14 cellular contexts compared by ENCODE assay signal in genomic region chr5:153480401-153480800, GRCh38. TPM values are rescaled to one million over a fixed set of nuclear protein-coding genes. Genes with fewer than 3 reads are reported as not detected.
DNase-seq lines count a peak whose midpoint lies in the region; ATAC-seq, FAIRE-seq and TF ChIP-seq lines count a peak whose summit lies in the region.
"Had no signal": no experiment of that assay in that cellular context is flagged by ENCODE, and none has a peak within 500 bp of the region (broad histone marks: within the 10 kb centered on the region; RNA-seq: fewer than 3 reads in every experiment).

No MANE protein-coding gene starts in this region.

- no peak for TF ChIP-seq POLR2A in esophagus muscularis mucosa (IDR thresholded peaks at IDR 0.05; ENCODE audit: low read depth)

- no peak overlapping the region for H3K4me3 ChIP-seq in esophagus muscularis mucosa
- H3K4me3 ChIP-seq: vagina had no signal

- H3K9me3 ChIP-seq in esophagus muscularis mucosa, result no peaks in the 10 kb centered on the region
- H3K9me3 ChIP-seq: vagina had no signal

- no peak for TF ChIP-seq CTCF in esophagus muscularis mucosa (IDR thresholded peaks at IDR 0.05)
- no peak for TF ChIP-seq CTCF in D721Med (IDR thresholded peaks at IDR 0.05; ENCODE audit: insufficient read depth, missing control alignments)

- H3K27ac ChIP-seq in esophagus muscularis mucosa (replicated peaks in 1 of 4), result no peak overlapping the region
- H3K27ac ChIP-seq: vagina had no signal

- FAIRE-seq in D721Med (lab: Jason Lieb, UNC), result no peak

- H3K36me3 ChIP-seq in esophagus muscularis mucosa, result no peaks in the 10 kb centered on the region
- H3K36me3 ChIP-seq: vagina had no signal

- TF ChIP-seq EP300 in esophagus muscularis mucosa (IDR thresholded peaks at IDR 0.05), result no peak

- intact Hi-C loops in esophagus muscularis mucosa (cut with DNase I) (no loop called here), sciatic nerve (cut with DNase I) (no loop called here)

- DNase-seq in esophagus muscularis mucosa (ENCODE audit: extremely low spot score) (peak; percentile 62), D721Med (ENCODE audit: insufficient read length, low spot score) (no peak), kidney glomerular epithelial cell (lab: John Stamatoyannopoulos, UW) (no peak), NCI-H774 (lab: John Stamatoyannopoulos, UW) (no peak), sciatic nerve (ENCODE audit: low spot score) (no peak)
- DNase-seq: anterior cingulate cortex, DMS 273 treated with DMSO at 0.1 percent for 48 hours, head of caudate nucleus, naive B cell had no signal

- H3K4me1 ChIP-seq in esophagus muscularis mucosa, result no peaks in the 10 kb centered on the region
- H3K4me1 ChIP-seq: vagina had no signal

- peak; percentile 94 for ATAC-seq in GM18502 (IDR thresholded peaks at IDR 0.05; ENCODE audit: poor library complexity, unreplicated experiment)
- peak; percentile 83 for ATAC-seq in GM21515 (IDR thresholded peaks at IDR 0.05; ENCODE audit: unreplicated experiment)
- peak; percentile 94 for ATAC-seq in HG03139 (IDR thresholded peaks at IDR 0.05; ENCODE audit: unreplicated experiment)
- no peak for ATAC-seq in sciatic nerve
- ATAC-seq: activated CD4-positive, CD25-positive, alpha-beta regulatory T cell treated with anti-CD3 and anti-CD28 coated beads, Interleukin-2, amount 50 U/mL, for 24 hours had no signal

- no peaks in the 10 kb centered on the region for H3K27me3 ChIP-seq in esophagus muscularis mucosa
- H3K27me3 ChIP-seq: vagina had no signal

RNA-seq across cellular contexts. Expression of gene GRIA1, which starts 10.1 kb away (rescaled TPM):
- total RNA-seq in esophagus muscularis mucosa, result 1 to 10 TPM in 2 of 4 donors, under 1 TPM in 2; 0.63 to 1.2 (median 0.93) TPM
- total RNA-seq in sciatic nerve, result 1.4 TPM
- total RNA-seq: vagina had no signal
